5 cellular contexts compared by ENCODE assay signal in the genomic region with DNA sequence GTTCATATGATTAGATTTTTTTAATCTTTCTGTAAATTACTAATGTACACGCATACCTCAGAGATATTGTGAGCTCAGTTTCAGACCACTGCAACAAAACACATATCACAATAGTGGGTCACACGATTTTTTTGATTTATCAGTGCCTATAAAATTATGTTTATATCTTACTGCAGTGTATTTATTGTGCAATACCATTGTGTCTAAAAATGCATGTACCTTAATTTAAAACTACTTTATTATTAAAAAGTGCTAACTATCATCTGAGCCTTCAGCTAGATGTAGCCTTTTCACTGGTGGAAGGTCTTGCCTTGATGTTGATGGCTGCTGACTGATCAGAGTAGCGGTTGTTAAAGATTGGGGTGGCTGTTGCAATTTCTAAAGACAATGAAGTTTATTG.
"Had no signal": no experiment of that assay in that cellular context is flagged by ENCODE, and none has a peak within 500 bp of the region (broad histone marks: within the 10 kb centered on the region; RNA-seq: fewer than 3 reads in every experiment).

No MANE protein-coding gene starts in this region.

- DNase-seq: KBM-7, KG1 had no signal

- H3K4me2 ChIP-seq: KMS-11 had no signal

- FAIRE-seq: HTR-8/SVneo had no signal

- H3K9ac ChIP-seq: KMS-11 had no signal

- H3K27ac ChIP-seq: HL-60, KMS-11 had no signal
